3 cellular contexts compared by ENCODE assay signal in the genomic region with DNA sequence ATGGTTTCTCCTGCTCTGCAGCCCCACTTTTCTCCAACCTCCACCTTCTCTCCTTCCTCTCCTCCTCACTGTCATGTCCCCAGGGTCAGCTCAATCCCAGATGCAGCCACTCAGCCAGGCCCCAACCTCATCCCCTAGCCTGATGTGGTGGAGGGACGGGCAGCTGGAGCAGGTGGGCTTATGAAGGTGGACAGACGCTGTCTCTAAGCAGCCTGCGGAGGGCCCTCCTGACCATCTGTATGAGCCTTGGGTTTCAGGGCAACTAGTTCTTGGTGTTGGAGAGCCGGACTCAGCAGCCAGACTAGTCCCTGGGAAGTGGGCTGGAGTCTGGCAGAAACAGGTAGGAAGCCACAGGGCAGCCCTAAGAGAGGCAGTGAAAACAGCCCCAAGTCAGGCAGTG.
TF ChIP-seq lines count a peak whose summit lies in the region.

No MANE protein-coding gene starts in this region.

TF ChIP-seq in SK-N-SH, 30 proteins besides CTCF, POLR2A, EP300 and RAD21:
- TF ChIP-seq, protein P1, sequence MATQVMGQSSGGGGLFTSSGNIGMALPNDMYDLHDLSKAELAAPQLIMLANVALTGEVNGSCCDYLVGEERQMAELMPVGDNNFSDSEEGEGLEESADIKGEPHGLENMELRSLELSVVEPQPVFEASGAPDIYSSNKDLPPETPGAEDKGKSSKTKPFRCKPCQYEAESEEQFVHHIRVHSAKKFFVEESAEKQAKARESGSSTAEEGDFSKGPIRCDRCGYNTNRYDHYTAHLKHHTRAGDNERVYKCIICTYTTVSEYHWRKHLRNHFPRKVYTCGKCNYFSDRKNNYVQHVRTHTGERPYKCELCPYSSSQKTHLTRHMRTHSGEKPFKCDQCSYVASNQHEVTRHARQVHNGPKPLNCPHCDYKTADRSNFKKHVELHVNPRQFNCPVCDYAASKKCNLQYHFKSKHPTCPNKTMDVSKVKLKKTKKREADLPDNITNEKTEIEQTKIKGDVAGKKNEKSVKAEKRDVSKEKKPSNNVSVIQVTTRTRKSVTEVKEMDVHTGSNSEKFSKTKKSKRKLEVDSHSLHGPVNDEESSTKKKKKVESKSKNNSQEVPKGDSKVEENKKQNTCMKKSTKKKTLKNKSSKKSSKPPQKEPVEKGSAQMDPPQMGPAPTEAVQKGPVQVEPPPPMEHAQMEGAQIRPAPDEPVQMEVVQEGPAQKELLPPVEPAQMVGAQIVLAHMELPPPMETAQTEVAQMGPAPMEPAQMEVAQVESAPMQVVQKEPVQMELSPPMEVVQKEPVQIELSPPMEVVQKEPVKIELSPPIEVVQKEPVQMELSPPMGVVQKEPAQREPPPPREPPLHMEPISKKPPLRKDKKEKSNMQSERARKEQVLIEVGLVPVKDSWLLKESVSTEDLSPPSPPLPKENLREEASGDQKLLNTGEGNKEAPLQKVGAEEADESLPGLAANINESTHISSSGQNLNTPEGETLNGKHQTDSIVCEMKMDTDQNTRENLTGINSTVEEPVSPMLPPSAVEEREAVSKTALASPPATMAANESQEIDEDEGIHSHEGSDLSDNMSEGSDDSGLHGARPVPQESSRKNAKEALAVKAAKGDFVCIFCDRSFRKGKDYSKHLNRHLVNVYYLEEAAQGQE (IDR thresholded peaks at IDR 0.05; ENCODE audit: low read depth, low read length), result no peak
- TF ChIP-seq NFIC (IDR thresholded peaks at IDR 0.05; ENCODE audit: borderline replicate concordance) (no peak), ELF1 (IDR thresholded peaks at IDR 0.05) (no peak), MXI1 (IDR thresholded peaks at IDR 0.05; ENCODE audit: low read depth, low read length) (no peak), GABPA (IDR thresholded peaks at IDR 0.05; ENCODE audit: low read depth) (no peak), YY1 (IDR thresholded peaks at IDR 0.05; ENCODE audit: low read depth) (no peak), SIN3A (IDR thresholded peaks at IDR 0.05; ENCODE audit: borderline replicate concordance, low read depth, low read length) (no peak), RFX5 (IDR thresholded peaks at IDR 0.05; ENCODE audit: low read length) (no peak), TAF1 (IDR thresholded peaks at IDR 0.05; ENCODE audit: borderline replicate concordance, low read depth, low read length) (no peak)
- TF ChIP-seq, protein P2, sequence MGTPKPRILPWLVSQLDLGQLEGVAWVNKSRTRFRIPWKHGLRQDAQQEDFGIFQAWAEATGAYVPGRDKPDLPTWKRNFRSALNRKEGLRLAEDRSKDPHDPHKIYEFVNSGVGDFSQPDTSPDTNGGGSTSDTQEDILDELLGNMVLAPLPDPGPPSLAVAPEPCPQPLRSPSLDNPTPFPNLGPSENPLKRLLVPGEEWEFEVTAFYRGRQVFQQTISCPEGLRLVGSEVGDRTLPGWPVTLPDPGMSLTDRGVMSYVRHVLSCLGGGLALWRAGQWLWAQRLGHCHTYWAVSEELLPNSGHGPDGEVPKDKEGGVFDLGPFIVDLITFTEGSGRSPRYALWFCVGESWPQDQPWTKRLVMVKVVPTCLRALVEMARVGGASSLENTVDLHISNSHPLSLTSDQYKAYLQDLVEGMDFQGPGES (IDR thresholded peaks at IDR 0.05; ENCODE audit: low read depth, low read length), result no peak
- TF ChIP-seq, protein P3, sequence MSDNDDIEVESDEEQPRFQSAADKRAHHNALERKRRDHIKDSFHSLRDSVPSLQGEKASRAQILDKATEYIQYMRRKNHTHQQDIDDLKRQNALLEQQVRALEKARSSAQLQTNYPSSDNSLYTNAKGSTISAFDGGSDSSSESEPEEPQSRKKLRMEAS (IDR thresholded peaks at IDR 0.05; ENCODE audit: low read depth), result no peak

TF ChIP-seq in SK-N-SH treated with all-trans-retinoic acid at 6 μM for 48 hours, 23 proteins besides CTCF, POLR2A, EP300 and RAD21:
- TF ChIP-seq, protein P4, sequence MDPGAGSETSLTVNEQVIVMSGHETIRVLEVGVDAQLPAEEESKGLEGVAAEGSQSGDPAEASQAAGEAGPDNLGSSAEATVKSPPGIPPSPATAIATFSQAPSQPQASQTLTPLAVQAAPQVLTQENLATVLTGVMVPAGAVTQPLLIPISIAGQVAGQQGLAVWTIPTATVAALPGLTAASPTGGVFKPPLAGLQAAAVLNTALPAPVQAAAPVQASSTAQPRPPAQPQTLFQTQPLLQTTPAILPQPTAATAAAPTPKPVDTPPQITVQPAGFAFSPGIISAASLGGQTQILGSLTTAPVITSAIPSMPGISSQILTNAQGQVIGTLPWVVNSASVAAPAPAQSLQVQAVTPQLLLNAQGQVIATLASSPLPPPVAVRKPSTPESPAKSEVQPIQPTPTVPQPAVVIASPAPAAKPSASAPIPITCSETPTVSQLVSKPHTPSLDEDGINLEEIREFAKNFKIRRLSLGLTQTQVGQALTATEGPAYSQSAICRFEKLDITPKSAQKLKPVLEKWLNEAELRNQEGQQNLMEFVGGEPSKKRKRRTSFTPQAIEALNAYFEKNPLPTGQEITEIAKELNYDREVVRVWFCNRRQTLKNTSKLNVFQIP (CRISPR knock-in tag; IDR thresholded peaks at IDR 0.05; ENCODE audit: borderline replicate concordance, low read depth), result no peak
- TF ChIP-seq CSDC2 (CRISPR knock-in tag; IDR thresholded peaks at IDR 0.05) (no peak), GLIS3 (CRISPR knock-in tag; IDR thresholded peaks at IDR 0.05) (no peak), RARB (CRISPR knock-in tag; IDR thresholded peaks at IDR 0.05) (no peak), ESRRG (CRISPR knock-in tag; IDR thresholded peaks at IDR 0.05) (no peak), ZNF70 (CRISPR knock-in tag; IDR thresholded peaks at IDR 0.05) (no peak), ZFP30 (CRISPR knock-in tag; IDR thresholded peaks at IDR 0.05) (no peak), TOX (CRISPR knock-in tag; IDR thresholded peaks at IDR 0.05; ENCODE audit: borderline replicate concordance) (no peak), BACH2 (CRISPR knock-in tag; IDR thresholded peaks at IDR 0.05; ENCODE audit: borderline replicate concordance) (no peak), ZFP3 (CRISPR knock-in tag; IDR thresholded peaks at IDR 0.05) (no peak), TCF4 (CRISPR knock-in tag; IDR thresholded peaks at IDR 0.05; ENCODE audit: borderline replicate concordance) (no peak), ZC3H10 (CRISPR knock-in tag; IDR thresholded peaks at IDR 0.05) (no peak), ARNTL (CRISPR knock-in tag; IDR thresholded peaks at IDR 0.05; ENCODE audit: borderline replicate concordance, low read depth) (no peak), ISL1 (CRISPR knock-in tag; IDR thresholded peaks at IDR 0.05) (no peak)
- TF ChIP-seq, protein P5, sequence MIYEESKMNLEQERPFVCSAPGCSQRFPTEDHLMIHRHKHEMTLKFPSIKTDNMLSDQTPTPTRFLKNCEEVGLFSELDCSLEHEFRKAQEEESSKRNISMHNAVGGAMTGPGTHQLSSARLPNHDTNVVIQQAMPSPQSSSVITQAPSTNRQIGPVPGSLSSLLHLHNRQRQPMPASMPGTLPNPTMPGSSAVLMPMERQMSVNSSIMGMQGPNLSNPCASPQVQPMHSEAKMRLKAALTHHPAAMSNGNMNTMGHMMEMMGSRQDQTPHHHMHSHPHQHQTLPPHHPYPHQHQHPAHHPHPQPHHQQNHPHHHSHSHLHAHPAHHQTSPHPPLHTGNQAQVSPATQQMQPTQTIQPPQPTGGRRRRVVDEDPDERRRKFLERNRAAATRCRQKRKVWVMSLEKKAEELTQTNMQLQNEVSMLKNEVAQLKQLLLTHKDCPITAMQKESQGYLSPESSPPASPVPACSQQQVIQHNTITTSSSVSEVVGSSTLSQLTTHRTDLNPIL (CRISPR knock-in tag; IDR thresholded peaks at IDR 0.05; ENCODE audit: low read depth), result no peak
- TF ChIP-seq, protein P6, sequence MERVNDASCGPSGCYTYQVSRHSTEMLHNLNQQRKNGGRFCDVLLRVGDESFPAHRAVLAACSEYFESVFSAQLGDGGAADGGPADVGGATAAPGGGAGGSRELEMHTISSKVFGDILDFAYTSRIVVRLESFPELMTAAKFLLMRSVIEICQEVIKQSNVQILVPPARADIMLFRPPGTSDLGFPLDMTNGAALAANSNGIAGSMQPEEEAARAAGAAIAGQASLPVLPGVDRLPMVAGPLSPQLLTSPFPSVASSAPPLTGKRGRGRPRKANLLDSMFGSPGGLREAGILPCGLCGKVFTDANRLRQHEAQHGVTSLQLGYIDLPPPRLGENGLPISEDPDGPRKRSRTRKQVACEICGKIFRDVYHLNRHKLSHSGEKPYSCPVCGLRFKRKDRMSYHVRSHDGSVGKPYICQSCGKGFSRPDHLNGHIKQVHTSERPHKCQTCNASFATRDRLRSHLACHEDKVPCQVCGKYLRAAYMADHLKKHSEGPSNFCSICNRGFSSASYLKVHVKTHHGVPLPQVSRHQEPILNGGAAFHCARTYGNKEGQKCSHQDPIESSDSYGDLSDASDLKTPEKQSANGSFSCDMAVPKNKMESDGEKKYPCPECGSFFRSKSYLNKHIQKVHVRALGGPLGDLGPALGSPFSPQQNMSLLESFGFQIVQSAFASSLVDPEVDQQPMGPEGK (CRISPR knock-in tag; IDR thresholded peaks at IDR 0.05; ENCODE audit: borderline replicate concordance), result no peak
- TF ChIP-seq, protein P7, sequence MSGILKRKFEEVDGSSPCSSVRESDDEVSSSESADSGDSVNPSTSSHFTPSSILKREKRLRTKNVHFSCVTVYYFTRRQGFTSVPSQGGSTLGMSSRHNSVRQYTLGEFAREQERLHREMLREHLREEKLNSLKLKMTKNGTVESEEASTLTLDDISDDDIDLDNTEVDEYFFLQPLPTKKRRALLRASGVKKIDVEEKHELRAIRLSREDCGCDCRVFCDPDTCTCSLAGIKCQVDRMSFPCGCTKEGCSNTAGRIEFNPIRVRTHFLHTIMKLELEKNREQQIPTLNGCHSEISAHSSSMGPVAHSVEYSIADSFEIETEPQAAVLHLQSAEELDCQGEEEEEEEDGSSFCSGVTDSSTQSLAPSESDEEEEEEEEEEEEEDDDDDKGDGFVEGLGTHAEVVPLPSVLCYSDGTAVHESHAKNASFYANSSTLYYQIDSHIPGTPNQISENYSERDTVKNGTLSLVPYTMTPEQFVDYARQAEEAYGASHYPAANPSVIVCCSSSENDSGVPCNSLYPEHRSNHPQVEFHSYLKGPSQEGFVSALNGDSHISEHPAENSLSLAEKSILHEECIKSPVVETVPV (CRISPR knock-in tag; IDR thresholded peaks at IDR 0.05), result no peak

TF ChIP-seq in endothelial cell of umbilical vein, 7 proteins besides CTCF, POLR2A, EP300 and RAD21:
- no peak for TF ChIP-seq EZH2 (IDR thresholded peaks at IDR 0.05; ENCODE audit: borderline replicate concordance, low read depth, low read length, severe bottlenecking)
